In the genomic region with DNA sequence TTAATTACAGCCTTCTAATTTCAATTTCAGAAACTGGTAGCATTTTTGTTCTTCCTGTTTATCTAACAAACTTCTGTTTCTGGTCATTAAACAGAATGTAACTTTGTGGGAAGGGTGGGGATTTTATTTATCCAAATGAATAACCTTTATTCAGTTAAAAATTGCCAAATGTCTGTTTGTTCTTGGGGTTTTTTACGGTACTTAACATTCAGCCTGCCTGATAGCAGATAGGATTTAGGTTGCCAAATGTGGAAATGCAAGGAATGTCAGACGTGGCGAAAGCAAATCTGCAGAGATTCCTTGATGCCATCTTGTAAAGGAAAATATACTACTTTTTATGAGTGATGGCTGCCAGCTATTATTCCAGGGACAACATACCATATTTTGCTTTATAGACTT, we compare ENCODE assay signal across 15 cellular contexts.
"Had no signal": no experiment of that assay in that cellular context is flagged by ENCODE, and none has a peak within 500 bp of the region (broad histone marks: within the 10 kb centered on the region; RNA-seq: fewer than 3 reads in every experiment).

No MANE protein-coding gene starts in this region.

- H3K4me1 ChIP-seq: gastrocnemius medialis, pancreas, transverse colon had no signal

- DNase-seq: activated CD4-positive, alpha-beta T cell treated with anti-CD3 and anti-CD28 coated beads, Interleukin-2, amount 10 ng/mL, durations not matched to agents 7 days and 5 days; activated naive CD4-positive, alpha-beta T cell treated with anti-CD3 and anti-CD28 coated beads for 36 hours; gastrocnemius medialis; islet precursor cell; mesenchymal stem cell; naive thymus-derived CD8-positive, alpha-beta T cell; pancreas; retina; stimulated activated CD4-positive, alpha-beta T cell treated with anti-CD3 and anti-CD28 coated beads, Interleukin-4, amount 100 ng/mL, for 4 hours; stimulated activated CD8-positive, alpha-beta memory T cell treated with anti-CD3 and anti-CD28 coated beads, Interleukin-4, amount 100 ng/mL, for 48 hours; stimulated activated naive CD4-positive, alpha-beta T cell treated with Interleukin-2 at 50 U/mL for 16 hours; substantia nigra; transverse colon had no signal

- H3K27ac ChIP-seq: epithelial cell of prostate, gastrocnemius medialis, pancreas, skin epidermis, transverse colon had no signal

- ATAC-seq: gastrocnemius medialis; naive thymus-derived CD8-positive, alpha-beta T cell; pancreas had no signal

- H3K36me3 ChIP-seq: gastrocnemius medialis, pancreas, transverse colon had no signal

- H3K4me3 ChIP-seq: gastrocnemius medialis, pancreas, skin epidermis, transverse colon had no signal

- H3K9me3 ChIP-seq: gastrocnemius medialis, pancreas, transverse colon had no signal

- H3K27me3 ChIP-seq: gastrocnemius medialis, pancreas, transverse colon had no signal
